Comparison of ENCODE assay signal across 21 cellular contexts in genomic region chr11:67073908-67074307, GRCh38.
"Had no signal": no experiment of that assay in that cellular context is flagged by ENCODE, and none has a peak within 500 bp of the region (broad histone marks: within the 10 kb centered on the region; RNA-seq: fewer than 3 reads in every experiment).

No MANE protein-coding gene starts in this region.

- DNase-seq: activated CD4-positive, alpha-beta T cell treated with anti-CD3 and anti-CD28 coated beads for 48 hours; activated CD4-positive, CD25-positive, alpha-beta regulatory T cell; activated CD8-positive, alpha-beta T cell treated with anti-CD3 and anti-CD28 coated beads for 36 hours; activated naive CD4-positive, alpha-beta T cell treated with Interleukin-2 at 50 U/mL for 16 hours; activated naive CD8-positive, alpha-beta T cell treated with anti-CD3 and anti-CD28 coated beads, Interleukin-2, amount 10 ng/mL, durations not matched to agents 7 days and 5 days; activated T-cell treated with anti-CD3 and anti-CD28 coated beads, Interleukin-2, amount 50 U/mL, for 1 hour; brain microvascular endothelial cell; central memory CD4-positive, alpha-beta T cell; heart left ventricle; immature natural killer cell; kidney glomerular epithelial cell; mesenchymal stem cell; mucosa of descending colon; naive B cell; stimulated activated CD4-positive, alpha-beta T cell treated with anti-CD3 and anti-CD28 coated beads, Interleukin-12 subunit alpha, Interleukin-12 subunit beta, amount 100 ng/mL, for 4 hours; stimulated activated CD4-positive, alpha-beta T cell treated with anti-CD3 and anti-CD28 coated beads, Interleukin-1b, Interleukin-23, amount 100 ng/mL, for 48 hours; stimulated activated naive CD4-positive, alpha-beta T cell treated with Interleukin-2 at 50 U/mL for 16 hours; substantia nigra; T-helper 9 cell; tibial artery had no signal

- H3K36me3 ChIP-seq: brain microvascular endothelial cell, gastroesophageal sphincter, heart left ventricle had no signal

- H3K27ac ChIP-seq: brain microvascular endothelial cell, gastroesophageal sphincter, heart left ventricle, tibial artery had no signal

- H3K27me3 ChIP-seq: brain microvascular endothelial cell, heart left ventricle, tibial artery had no signal

- H3K9me3 ChIP-seq: gastroesophageal sphincter, heart left ventricle, mucosa of descending colon, tibial artery had no signal

- H3K4me3 ChIP-seq: gastroesophageal sphincter, heart left ventricle, mucosa of descending colon, tibial artery had no signal
